8 cellular contexts compared by ENCODE assay signal in the genomic region with DNA sequence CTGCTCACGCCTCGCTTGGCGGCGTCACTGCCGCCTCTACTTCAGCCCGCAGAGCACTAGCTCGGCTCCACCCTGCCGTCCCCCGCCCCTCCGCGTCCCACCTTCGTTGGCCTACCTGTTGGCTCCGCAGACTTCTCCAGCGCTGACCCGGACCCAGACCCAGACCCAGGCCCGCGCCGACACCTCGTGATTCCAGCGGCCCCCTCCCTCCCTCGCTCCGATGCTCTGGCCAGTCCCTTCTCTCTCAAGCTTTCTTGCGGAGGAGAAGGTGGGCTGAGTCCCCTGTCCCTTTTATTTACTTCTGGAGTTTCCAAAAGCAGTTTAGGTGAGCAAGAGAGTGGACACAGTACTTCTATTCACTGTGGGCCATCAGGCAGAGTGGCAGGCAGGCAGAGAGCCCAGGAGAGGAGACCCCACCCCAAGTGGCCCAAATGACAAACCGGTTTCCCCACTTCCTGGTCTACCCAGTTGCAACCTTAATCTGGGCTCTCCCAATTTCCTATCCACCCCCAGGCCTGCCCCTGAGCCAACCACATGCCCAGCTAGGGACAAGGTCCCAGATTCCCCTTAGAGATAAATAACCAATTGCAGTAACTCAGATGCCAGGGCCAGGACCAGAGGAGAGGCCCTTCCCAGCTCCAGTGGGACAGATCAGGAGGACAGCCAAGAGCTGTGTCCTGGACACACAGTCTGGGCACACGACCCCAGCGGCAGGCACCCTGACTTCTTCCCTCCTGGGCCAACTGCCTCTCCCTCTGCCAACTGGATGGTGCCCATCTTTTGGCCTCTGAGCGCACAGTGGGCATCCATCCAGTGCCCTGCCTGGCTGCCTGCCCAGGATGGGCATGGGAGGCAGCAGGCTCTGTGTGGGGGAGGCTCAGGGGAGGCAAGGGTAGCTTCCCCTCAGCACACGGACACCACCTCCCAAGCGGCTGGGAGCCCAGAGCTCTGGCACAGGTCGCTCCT. TPM values are rescaled to one million over a fixed set of nuclear protein-coding genes. Genes with fewer than 3 reads are reported as not detected.
DNase-seq lines count a peak whose midpoint lies in the region; ATAC-seq and TF ChIP-seq lines count a peak whose summit lies in the region.

No MANE protein-coding gene starts in this region.

- TF ChIP-seq CTCF in brain (conservative IDR thresholded peaks at IDR 0.05): peak; percentile 5 to 54
- TF ChIP-seq CTCF in upper lobe of right lung (IDR thresholded peaks at IDR 0.05): no peak

- no peaks in the 10 kb centered on the region for H3K36me3 Mint-ChIP-seq in activated T-cell treated with anti-CD3 and anti-CD28 coated beads, Interleukin-2, amount 50 U/mL, for 4 hours (ENCODE audit: insufficient read depth)
- no peaks in the 10 kb centered on the region for H3K36me3 Mint-ChIP-seq in brain
- H3K36me3 Mint-ChIP-seq in memory B cell: peaks cover 4% of the 10 kb centered on the region

- no peak for ATAC-seq in activated T-cell treated with anti-CD3 and anti-CD28 coated beads, Interleukin-2, amount 50 U/mL, for 4 hours
- ATAC-seq in memory B cell (ENCODE audit: low read depth) (no peak), upper lobe of right lung (no peak), GM21619 (IDR thresholded peaks at IDR 0.05; ENCODE audit: unreplicated experiment) (no peak)

- no peak for DNase-seq in activated T-cell treated with anti-CD3 and anti-CD28 coated beads, Interleukin-2, amount 50 U/mL, for 4 hours
- DNase-seq in activated T-cell treated with anti-CD3 and anti-CD28 coated beads, Interleukin-2, amount 50 U/mL, for 48 hours: no peak
- DNase-seq in memory B cell (ENCODE audit: low spot score in 2 of 2): no peak
- DNase-seq in upper lobe of right lung: no peak
- no peak for DNase-seq in SKM-1 treated with dmso at 0.1 percent for 144 hours (lab: John Stamatoyannopoulos, UW; ENCODE audit: unreplicated experiment)
- no peak for DNase-seq in H4 (ENCODE audit: low spot score)

- H3K36me3 ChIP-seq in upper lobe of right lung: no peaks in the 10 kb centered on the region

- no peaks in the 10 kb centered on the region for H3K9me3 ChIP-seq in upper lobe of right lung

- H3K9me3 Mint-ChIP-seq in activated T-cell treated with anti-CD3 and anti-CD28 coated beads, Interleukin-2, amount 50 U/mL, for 4 hours: no peaks in the 10 kb centered on the region
- peaks cover 0 to 6% (median 3%) of the 10 kb centered on the region in 5 experiments for H3K9me3 Mint-ChIP-seq in brain
- H3K9me3 Mint-ChIP-seq in memory B cell: peaks cover 4% of the 10 kb centered on the region

- H3K27ac Mint-ChIP-seq in brain: peak overlapping the region; percentile 35 to 87 (median 82)
- H3K27ac Mint-ChIP-seq in memory B cell: no peak overlapping the region

- H3K4me1 Mint-ChIP-seq in activated T-cell treated with anti-CD3 and anti-CD28 coated beads, Interleukin-2, amount 50 U/mL, for 4 hours (ENCODE audit: low read depth): peaks cover 15% of the 10 kb centered on the region
- H3K4me1 Mint-ChIP-seq in brain: peaks cover 57% of the 10 kb centered on the region
- H3K4me1 Mint-ChIP-seq in memory B cell: peaks cover 14% of the 10 kb centered on the region

- peaks cover 6% of the 10 kb centered on the region for H3K4me1 ChIP-seq in upper lobe of right lung

- peak overlapping the region; percentile 53 for H3K4me3 ChIP-seq in upper lobe of right lung

- peak overlapping the region; percentile 52 for H3K4me3 Mint-ChIP-seq in activated T-cell treated with anti-CD3 and anti-CD28 coated beads, Interleukin-2, amount 50 U/mL, for 4 hours
- H3K4me3 Mint-ChIP-seq in brain (peak overlapping the region; percentile 69 to 84 (median 80)), memory B cell (peak overlapping the region; percentile 80)

- intact Hi-C loops in upper lobe of right lung (cut with DNase I): no loop called here

- no peak overlapping the region for H3K27ac ChIP-seq in upper lobe of right lung

- H3K27me3 ChIP-seq in upper lobe of right lung: peaks cover 71% of the 10 kb centered on the region

- peaks cover 71% of the 10 kb centered on the region for H3K27me3 Mint-ChIP-seq in activated T-cell treated with anti-CD3 and anti-CD28 coated beads, Interleukin-2, amount 50 U/mL, for 4 hours (ENCODE audit: low read depth)
- peaks cover 8% of the 10 kb centered on the region for H3K27me3 Mint-ChIP-seq in brain
- peaks cover 30% of the 10 kb centered on the region for H3K27me3 Mint-ChIP-seq in memory B cell

RNA-seq across cellular contexts. Expression of a gene that starts 1.2 kb away (rescaled TPM):
- total RNA-seq in activated T-cell treated with anti-CD3 and anti-CD28 coated beads, Interleukin-2, amount 50 U/mL, for 4 hours: under 1 TPM in 2 of 3 donors, not detected in 1; 0.16 to 0.49 TPM
- 42.9 TPM for polyA plus RNA-seq in brain (ENCODE audit: insufficient read depth, low read depth, low replicate concordance)
- total RNA-seq in upper lobe of right lung: 2.1 TPM
- 0.12 TPM in 1 of 2 replicates, not detected in the other for total RNA-seq in H4 (2014; rRNA removed; shearing (Covaris generic))
